1 cellular context compared by ENCODE assay signal in genomic region chr1:159946242-159947187, GRCh38.
TF ChIP-seq lines count a peak whose summit lies in the region.

No MANE protein-coding gene starts in this region.

TF ChIP-seq in H1, 55 proteins besides CTCF, POLR2A, EP300 and RAD21:
- TF ChIP-seq SP2 (IDR thresholded peaks at IDR 0.05; ENCODE audit: low read length) (no peak), SIX5 (IDR thresholded peaks at IDR 0.05; ENCODE audit: low read depth, low read length) (no peak), ASH2L (IDR thresholded peaks at IDR 0.05; ENCODE audit: low read length) (no peak), CBX8 (IDR thresholded peaks at IDR 0.05; ENCODE audit: borderline replicate concordance, low read depth, low read length) (no peak), SAP30 (IDR thresholded peaks at IDR 0.05; ENCODE audit: insufficient read depth, insufficient replicate concordance, low read length) (no peak), NRF1 (IDR thresholded peaks at IDR 0.05; ENCODE audit: low read depth, low read length) (no peak), GTF2F1 (IDR thresholded peaks at IDR 0.05; ENCODE audit: borderline replicate concordance, low read depth, low read length) (no peak), NANOG (IDR thresholded peaks at IDR 0.05; ENCODE audit: insufficient read depth, low read depth, low read length, poor library complexity, severe bottlenecking) (no peak), BRCA1 (IDR thresholded peaks at IDR 0.05; ENCODE audit: low read depth, low read length) (no peak), EZH2 (IDR thresholded peaks at IDR 0.05; ENCODE audit: low read depth, low read length, severe bottlenecking) (no peak), HDAC2 (IDR thresholded peaks at IDR 0.05; ENCODE audit: borderline replicate concordance in 1 of 2, low read depth in 2 of 2, low read length in 2 of 2) (no peak)
